ENCODE assay signal across 26 cellular contexts in the genomic region with DNA sequence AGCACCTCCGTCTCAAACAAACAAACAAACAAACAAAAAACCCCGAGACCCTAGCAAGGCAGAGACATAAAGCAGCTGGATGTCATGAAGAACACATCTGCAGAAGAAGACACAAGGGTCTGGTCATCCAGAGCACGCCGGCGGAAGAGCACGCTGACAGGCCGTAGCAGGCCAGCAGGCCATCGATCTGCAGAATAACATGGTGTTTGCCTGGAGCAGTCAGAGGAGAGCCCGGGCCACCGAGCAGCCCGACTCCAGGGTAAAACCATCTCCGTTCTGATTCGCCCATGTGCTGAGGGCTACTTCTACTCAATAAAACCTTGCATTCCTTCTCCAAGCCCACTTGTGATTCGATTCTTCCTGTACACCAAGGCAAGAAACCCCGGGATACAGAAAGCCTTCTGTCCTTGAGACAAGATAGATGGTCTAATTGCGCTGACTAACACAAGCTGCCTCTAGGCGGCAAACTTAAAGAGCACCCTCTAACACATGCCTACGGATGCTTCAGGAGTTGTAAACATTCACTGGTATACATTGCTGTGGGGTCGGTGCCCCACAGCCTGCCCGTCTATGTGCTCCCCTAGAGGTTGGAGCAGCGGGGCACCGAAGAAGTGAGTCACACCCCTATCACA.
"Had no signal": no experiment of that assay in that cellular context is flagged by ENCODE, and none has a peak within 500 bp of the region (broad histone marks: within the 10 kb centered on the region; RNA-seq: fewer than 3 reads in every experiment).

No MANE protein-coding gene starts in this region.

- H3K27ac ChIP-seq: breast epithelium, coronary artery, epithelial cell of prostate, heart right ventricle, left ventricle myocardium inferior, neutrophil, pancreas, psoas muscle, right atrium auricular region, thyroid gland had no signal

- H3K4me3 Mint-ChIP-seq: activated CD4-positive, alpha-beta memory T cell treated with anti-CD3 and anti-CD28 coated beads for 36 hours; activated naive CD8-positive, alpha-beta T cell treated with anti-CD3 and anti-CD28 coated beads for 36 hours; immature natural killer cell; natural killer cell treated with Interleukin-12 subunit alpha and Interleukin-12 subunit beta and Interleukin-15 and Interleukin-18, amount 100 ng/mL, for 72 hours; T-helper 1 cell treated with Interleukin-12 subunit alpha and Interleukin-12 subunit beta and Interleukin-4 antibody, amounts not matched to agents 30 μg/mL and 1 μg/mL, for 36 hours had no signal

- DNase-seq: activated CD4-positive, alpha-beta memory T cell treated with anti-CD3 and anti-CD28 coated beads for 36 hours; activated CD4-positive, alpha-beta T cell treated with anti-CD3 and anti-CD28 coated beads for 48 hours; activated naive CD4-positive, alpha-beta T cell treated with Interleukin-2 at 50 U/mL for 16 hours; activated naive CD8-positive, alpha-beta T cell treated with anti-CD3 and anti-CD28 coated beads for 36 hours; activated T-cell treated with anti-CD3 and anti-CD28 coated beads, Interleukin-2, amount 50 U/mL, for 48 hours; amniotic stem cell; foreskin fibroblast; heart right ventricle; immature natural killer cell; left ventricle myocardium inferior; mammary epithelial cell; midbrain; stimulated activated CD4-positive, alpha-beta T cell treated with anti-CD3 and anti-CD28 coated beads, Interleukin-12 subunit alpha, Interleukin-12 subunit beta, amount 100 ng/mL, for 4 hours; stimulated activated CD4-positive, alpha-beta T cell treated with anti-CD3 and anti-CD28 coated beads, Interleukin-4, amount 100 ng/mL, for 4 hours; stimulated activated naive CD8-positive, alpha-beta T cell treated with anti-CD3 and anti-CD28 coated beads, Interleukin-15, Interleukin-2, amounts not matched to agents 100 U/mL and 50 U/mL, for 24 hours; T1000; thyroid gland had no signal

- H3K27me3 Mint-ChIP-seq: activated CD4-positive, alpha-beta memory T cell treated with anti-CD3 and anti-CD28 coated beads for 36 hours; activated naive CD8-positive, alpha-beta T cell treated with anti-CD3 and anti-CD28 coated beads for 36 hours; natural killer cell treated with Interleukin-12 subunit alpha and Interleukin-12 subunit beta and Interleukin-15 and Interleukin-18, amount 100 ng/mL, for 72 hours had no signal

- H3K4me1 ChIP-seq: breast epithelium, heart right ventricle, left ventricle myocardium inferior, pancreas, psoas muscle, right atrium auricular region, thyroid gland had no signal

- H3K4me1 Mint-ChIP-seq: activated naive CD8-positive, alpha-beta T cell treated with anti-CD3 and anti-CD28 coated beads for 36 hours; immature natural killer cell had no signal

- H3K27me3 ChIP-seq: breast epithelium, heart right ventricle, neutrophil, pancreas, right atrium auricular region, thyroid gland had no signal

- H3K36me3 Mint-ChIP-seq: activated CD4-positive, alpha-beta memory T cell treated with anti-CD3 and anti-CD28 coated beads for 36 hours; activated naive CD8-positive, alpha-beta T cell treated with anti-CD3 and anti-CD28 coated beads for 36 hours; immature natural killer cell; natural killer cell treated with Interleukin-12 subunit alpha and Interleukin-12 subunit beta and Interleukin-15 and Interleukin-18, amount 100 ng/mL, for 72 hours had no signal

- FAIRE-seq: pancreas had no signal

- ATAC-seq: heart right ventricle; natural killer cell treated with Interleukin-12 subunit alpha and Interleukin-12 subunit beta and Interleukin-15 and Interleukin-18, amount 100 ng/mL, for 72 hours; pancreas; psoas muscle; stimulated activated naive CD8-positive, alpha-beta T cell treated with anti-CD3 and anti-CD28 coated beads, Interleukin-15, Interleukin-2, amounts not matched to agents 100 U/mL and 50 U/mL, for 24 hours had no signal

- H3K9me3 ChIP-seq: breast epithelium, neutrophil, pancreas, psoas muscle, right atrium auricular region, thyroid gland had no signal

- H3K27ac Mint-ChIP-seq: activated CD4-positive, alpha-beta memory T cell treated with anti-CD3 and anti-CD28 coated beads for 36 hours; activated naive CD8-positive, alpha-beta T cell treated with anti-CD3 and anti-CD28 coated beads for 36 hours; immature natural killer cell; natural killer cell treated with Interleukin-12 subunit alpha and Interleukin-12 subunit beta and Interleukin-15 and Interleukin-18, amount 100 ng/mL, for 72 hours; T-helper 1 cell treated with Interleukin-12 subunit alpha and Interleukin-12 subunit beta and Interleukin-4 antibody, amounts not matched to agents 30 μg/mL and 1 μg/mL, for 36 hours had no signal
